In the genomic region with DNA sequence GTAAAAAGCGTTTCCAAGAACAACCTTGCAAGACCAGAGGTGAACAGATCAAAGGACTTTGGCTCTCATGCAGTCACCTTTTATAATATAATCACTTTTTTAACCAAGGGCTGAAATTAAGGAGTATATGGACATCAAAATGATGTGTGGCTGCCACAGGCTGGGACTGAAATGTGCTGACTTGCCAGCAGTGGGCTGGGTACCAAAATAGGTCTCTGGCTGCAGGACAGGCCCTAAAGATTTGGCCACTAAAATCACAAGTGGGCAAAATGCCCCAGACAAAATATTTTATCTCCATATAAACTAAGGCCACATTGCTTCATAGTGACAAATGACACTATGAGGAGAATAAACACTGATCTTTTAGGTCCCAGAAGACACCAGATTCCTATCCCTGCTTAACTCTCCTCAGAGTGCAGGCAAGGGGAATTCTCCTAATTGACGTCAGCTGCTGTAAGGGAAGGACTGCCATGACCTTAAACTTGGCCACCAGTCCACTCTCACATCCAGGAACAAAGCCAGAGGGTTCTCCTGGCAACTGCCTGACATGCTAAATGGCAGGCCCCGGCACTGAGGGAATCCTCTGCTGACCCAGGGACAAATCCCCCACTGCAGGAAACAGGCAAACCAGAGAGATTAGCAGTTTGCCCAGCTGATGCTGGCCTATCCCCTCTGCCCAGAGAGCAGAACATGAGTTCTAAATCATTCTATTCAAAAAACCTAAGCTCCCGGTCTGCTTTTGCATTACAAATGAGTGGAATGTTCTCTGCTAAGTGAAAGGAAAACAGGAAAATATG, we compare ENCODE assay signal across 9 cellular contexts.
A peak's percentile ranks its signal among the peaks of the same experiment; 100 is the strongest.
DNase-seq lines count a peak whose midpoint lies in the region; ATAC-seq and TF ChIP-seq lines count a peak whose summit lies in the region.
"Had no signal": no experiment of that assay in that cellular context is flagged by ENCODE, and none has a peak within 500 bp of the region (broad histone marks: within the 10 kb centered on the region; RNA-seq: fewer than 3 reads in every experiment).

No MANE protein-coding gene starts in this region.

- H3K4me3 ChIP-seq in esophagus muscularis mucosa (peak overlapping the region; percentile 8 to 28 (median 12)), urinary bladder (ENCODE audit: low read depth, low read length) (no peak overlapping the region)

- DNase-seq in NCI-H146 (lab: John Stamatoyannopoulos, UW) (peak; percentile 9), NCI-H146 treated with DMSO at 0.1 percent for 48 hours (lab: John Stamatoyannopoulos, UW; ENCODE audit: unreplicated experiment) (no peak), esophagus muscularis mucosa (ENCODE audit: extremely low spot score) (no peak), middle frontal gyrus (ENCODE audit: extremely low spot score, low spot score) (peak; percentile 48), type B pancreatic cell (ENCODE audit: extremely low spot score, unreplicated experiment) (no peak)
- DNase-seq: ACHN had no signal

- intact Hi-C loops in esophagus muscularis mucosa (cut with DNase I) = loop anchor here (10.0 kb wide), 1 partner anchor 153 kb away; a partner anchor contains a TSS

- TF ChIP-seq CTCF in esophagus muscularis mucosa (IDR thresholded peaks at IDR 0.05) = no peak
- TF ChIP-seq CTCF in type B pancreatic cell (conservative IDR thresholded peaks at IDR 0.05) = no peak

- H3K4me1 ChIP-seq in esophagus muscularis mucosa (peaks cover 22 to 49% (median 39%) of the 10 kb centered on the region in 4 donors), urinary bladder (ENCODE audit: insufficient read depth) (no peaks in the 10 kb centered on the region)

- H3K27me3 ChIP-seq in esophagus muscularis mucosa = no peaks in the 10 kb centered on the region

- H3K27me3 Mint-ChIP-seq in type B pancreatic cell = no peaks in the 10 kb centered on the region

- peak overlapping the region; percentile 72 to 85 (median 79) for H3K27ac ChIP-seq in esophagus muscularis mucosa (replicated peaks in 1 of 4)
- peak overlapping the region; percentile 14 for H3K27ac ChIP-seq in urinary bladder (ENCODE audit: low read depth)

- 33% methylated on average over 2 of the region's 4 CpGs for WGBS in esophagus muscularis mucosa
- 26% methylated on average over 4 of the region's 4 CpGs for WGBS in urinary bladder

- H3K9me3 ChIP-seq in esophagus muscularis mucosa = no peaks in the 10 kb centered on the region

- ATAC-seq in HG02759 (IDR thresholded peaks at IDR 0.05; ENCODE audit: unreplicated experiment) (no peak), GM21423 (IDR thresholded peaks at IDR 0.05; ENCODE audit: unreplicated experiment) (no peak)

- TF ChIP-seq EP300 in esophagus muscularis mucosa (IDR thresholded peaks at IDR 0.05) = peak; percentile 84

- H3K36me3 ChIP-seq in esophagus muscularis mucosa (peaks cover 0 to 8% (median 0%) of the 10 kb centered on the region in 4 donors), urinary bladder (ENCODE audit: insufficient read depth) (no peaks in the 10 kb centered on the region)

- H3K4me1 Mint-ChIP-seq in type B pancreatic cell (ENCODE audit: unreplicated experiment) = peaks cover 15% of the 10 kb centered on the region

- no peaks in the 10 kb centered on the region for H3K36me3 Mint-ChIP-seq in type B pancreatic cell

- TF ChIP-seq POLR2A in esophagus muscularis mucosa (IDR thresholded peaks at IDR 0.05; ENCODE audit: low read depth) = no peak

- no peaks in the 10 kb centered on the region for H3K9me3 Mint-ChIP-seq in type B pancreatic cell

- H3K27ac Mint-ChIP-seq in type B pancreatic cell = no peak overlapping the region

- no peak overlapping the region for H3K4me3 Mint-ChIP-seq in type B pancreatic cell

Comparison
In these comparisons a context has a peak if more than half of its experiments do, and no peak if none do; other contexts are left out.
1. DNase-seq: peak in NCI-H146 (single experiment) and middle frontal gyrus (single experiment); none in NCI-H146 treated with DMSO at 0.1 percent for 48 hours (single experiment), esophagus muscularis mucosa (single experiment) and type B pancreatic cell (single experiment).